Comparison of ENCODE assay signal across 20 cellular contexts in the genomic region with DNA sequence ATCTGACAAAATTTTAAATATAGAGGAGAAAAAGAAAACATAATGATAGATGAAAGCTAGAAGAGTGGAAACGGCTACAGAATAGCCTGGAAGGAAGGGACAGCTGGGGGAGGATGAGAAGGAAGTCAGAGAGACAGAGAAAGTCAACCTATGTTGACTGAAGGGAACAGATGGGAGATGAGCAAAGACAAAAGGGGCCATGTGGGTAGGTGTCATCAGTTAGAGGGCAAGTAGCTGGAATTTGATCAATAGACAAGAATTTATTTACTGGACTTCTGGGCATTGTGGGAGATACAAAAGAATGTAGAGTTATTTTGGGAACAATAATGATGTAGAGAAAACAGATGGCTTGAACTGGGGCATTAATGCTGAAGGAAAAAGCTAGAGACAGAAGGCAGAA.
"Had no signal": no experiment of that assay in that cellular context is flagged by ENCODE, and none has a peak within 500 bp of the region (broad histone marks: within the 10 kb centered on the region; RNA-seq: fewer than 3 reads in every experiment).

No MANE protein-coding gene starts in this region.

- ATAC-seq: HepG2, Panc1, PC-3, SK-N-SH treated with all-trans-retinoic acid at 6 μM for 48 hours had no signal

- DNase-seq: IMR-90, Karpas-422, KG1, MM.1S, NCI-H1092 treated with DMSO at 0.1 percent for 48 hours, NCI-H1436, NCI-H1930, NCI-H2081, NCI-H2107, NCI-H345, NCI-H446 treated with DMSO at 0.1 percent for 48 hours, NCI-H510A treated with DMSO at 0.1 percent for 48 hours, NCI-H69, NCI-H774, PC-3, SHP77 had no signal

- H3K27ac ChIP-seq: RWPE1 had no signal
